In genomic region chr18:58569490-58569911, GRCh38 we compare ENCODE assay signal across 1 cellular context.
A peak's percentile ranks its signal among the peaks of the same experiment; 100 is the strongest.
TF ChIP-seq lines count a peak whose summit lies in the region.

No MANE protein-coding gene starts in this region.

TF ChIP-seq in HEK293, 187 proteins besides CTCF, POLR2A, EP300 and RAD21 (continued from another document):
- TF ChIP-seq, protein P1, sequence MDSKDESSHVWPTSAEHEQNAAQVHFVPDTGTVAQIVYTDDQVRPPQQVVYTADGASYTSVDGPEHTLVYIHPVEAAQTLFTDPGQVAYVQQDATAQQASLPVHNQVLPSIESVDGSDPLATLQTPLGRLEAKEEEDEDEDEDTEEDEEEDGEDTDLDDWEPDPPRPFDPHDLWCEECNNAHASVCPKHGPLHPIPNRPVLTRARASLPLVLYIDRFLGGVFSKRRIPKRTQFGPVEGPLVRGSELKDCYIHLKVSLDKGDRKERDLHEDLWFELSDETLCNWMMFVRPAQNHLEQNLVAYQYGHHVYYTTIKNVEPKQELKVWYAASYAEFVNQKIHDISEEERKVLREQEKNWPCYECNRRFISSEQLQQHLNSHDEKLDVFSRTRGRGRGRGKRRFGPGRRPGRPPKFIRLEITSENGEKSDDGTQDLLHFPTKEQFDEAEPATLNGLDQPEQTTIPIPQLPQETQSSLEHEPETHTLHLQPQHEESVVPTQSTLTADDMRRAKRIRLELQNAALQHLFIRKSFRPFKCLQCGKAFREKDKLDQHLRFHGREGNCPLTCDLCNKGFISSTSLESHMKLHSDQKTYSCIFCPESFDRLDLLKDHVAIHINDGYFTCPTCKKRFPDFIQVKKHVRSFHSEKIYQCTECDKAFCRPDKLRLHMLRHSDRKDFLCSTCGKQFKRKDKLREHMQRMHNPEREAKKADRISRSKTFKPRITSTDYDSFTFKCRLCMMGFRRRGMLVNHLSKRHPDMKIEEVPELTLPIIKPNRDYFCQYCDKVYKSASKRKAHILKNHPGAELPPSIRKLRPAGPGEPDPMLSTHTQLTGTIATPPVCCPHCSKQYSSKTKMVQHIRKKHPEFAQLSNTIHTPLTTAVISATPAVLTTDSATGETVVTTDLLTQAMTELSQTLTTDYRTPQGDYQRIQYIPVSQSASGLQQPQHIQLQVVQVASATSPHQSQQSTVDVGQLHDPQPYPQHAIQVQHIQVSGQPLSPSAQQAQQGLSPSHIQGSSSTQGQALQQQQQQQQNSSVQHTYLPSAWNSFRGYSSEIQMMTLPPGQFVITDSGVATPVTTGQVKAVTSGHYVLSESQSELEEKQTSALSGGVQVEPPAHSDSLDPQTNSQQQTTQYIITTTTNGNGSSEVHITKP (tag by site-specific recombination; IDR thresholded peaks at IDR 0.05), result 0 out of 2 replicates have a peak, but pooled peaks have one; percentile 36
- TF ChIP-seq ZNF610 (tag by site-specific recombination; IDR thresholded peaks at IDR 0.05; ENCODE audit: borderline replicate concordance), result no peak
- no peak for TF ChIP-seq SETDB1 (IDR thresholded peaks at IDR 0.05; ENCODE audit: insufficient read length, low read length)
- no peak for TF ChIP-seq ZNF211 (tag by site-specific recombination; IDR thresholded peaks at IDR 0.05; ENCODE audit: low read depth)
- TF ChIP-seq KLF1 (tag by site-specific recombination; IDR thresholded peaks at IDR 0.05), result peak; percentile 69
- no peak for TF ChIP-seq ZNF302 (tag by site-specific recombination; IDR thresholded peaks at IDR 0.05; ENCODE audit: low read depth)
- no peak for TF ChIP-seq ZNF398 (tag by site-specific recombination; IDR thresholded peaks at IDR 0.05)
- no peak for TF ChIP-seq OSR2 (tag by site-specific recombination; IDR thresholded peaks at IDR 0.05)
- TF ChIP-seq, protein P2, sequence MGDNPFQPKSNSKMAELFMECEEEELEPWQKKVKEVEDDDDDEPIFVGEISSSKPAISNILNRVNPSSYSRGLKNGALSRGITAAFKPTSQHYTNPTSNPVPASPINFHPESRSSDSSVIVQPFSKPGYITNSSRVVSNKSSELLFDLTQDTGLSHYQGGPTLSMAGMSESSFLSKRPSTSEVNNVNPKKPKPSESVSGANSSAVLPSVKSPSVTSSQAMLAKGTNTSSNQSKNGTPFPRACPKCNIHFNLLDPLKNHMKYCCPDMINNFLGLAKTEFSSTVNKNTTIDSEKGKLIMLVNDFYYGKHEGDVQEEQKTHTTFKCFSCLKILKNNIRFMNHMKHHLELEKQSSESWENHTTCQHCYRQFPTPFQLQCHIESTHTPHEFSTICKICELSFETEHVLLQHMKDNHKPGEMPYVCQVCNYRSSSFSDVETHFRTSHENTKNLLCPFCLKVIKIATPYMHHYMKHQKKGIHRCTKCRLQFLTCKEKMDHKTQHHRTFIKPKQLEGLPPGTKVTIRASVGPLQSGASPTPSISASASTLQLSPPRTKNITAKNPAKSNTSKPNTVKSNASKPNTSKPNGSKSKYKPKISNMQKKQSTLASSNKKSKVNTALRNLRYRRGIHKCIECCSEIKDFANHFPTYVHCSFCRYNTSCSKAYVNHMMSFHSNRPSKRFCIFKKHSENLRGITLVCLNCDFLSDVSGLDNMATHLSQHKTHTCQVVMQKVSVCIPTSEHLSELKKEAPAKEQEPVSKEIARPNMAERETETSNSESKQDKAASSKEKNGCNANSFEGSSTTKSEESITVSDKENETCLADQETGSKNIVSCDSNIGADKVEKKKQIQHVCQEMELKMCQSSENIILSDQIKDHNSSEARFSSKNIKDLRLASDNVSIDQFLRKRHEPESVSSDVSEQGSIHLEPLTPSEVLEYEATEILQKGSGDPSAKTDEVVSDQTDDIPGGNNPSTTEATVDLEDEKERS (tag by site-specific recombination; IDR thresholded peaks at IDR 0.05), result no peak
- TF ChIP-seq ZNF223 (tag by site-specific recombination; IDR thresholded peaks at IDR 0.05), result no peak
TF ChIP-seq in HEK293: peak in this region for 3.
